21 cellular contexts compared by ENCODE assay signal in genomic region chr9:7358876-7359275, GRCh38.
DNase-seq lines count a peak whose midpoint lies in the region; ATAC-seq, FAIRE-seq and TF ChIP-seq lines count a peak whose summit lies in the region.
"Had no signal": no experiment of that assay in that cellular context is flagged by ENCODE, and none has a peak within 500 bp of the region (broad histone marks: within the 10 kb centered on the region; RNA-seq: fewer than 3 reads in every experiment).

No MANE protein-coding gene starts in this region.

- no peak for TF ChIP-seq EP300 in A549 (IDR thresholded peaks at IDR 0.05)

- no peak for TF ChIP-seq CTCF in A549 (IDR thresholded peaks at IDR 0.05)
- peak in 1 of 2 experiments; percentile 58; a peak in 3 of 4 replicates for TF ChIP-seq CTCF in GM23338 (conservative IDR thresholded peaks at IDR 0.05; ENCODE audit: low read depth in 2 of 2)
- TF ChIP-seq CTCF in WTC11 (IDR thresholded peaks at IDR 0.05) = no peak

- H3K4me2 ChIP-seq in A549 = no peak overlapping the region
- H3K4me2 ChIP-seq in GM23338 = no peak overlapping the region

- H3K4me3 Mint-ChIP-seq in GM23338 (no peak overlapping the region), WTC11 (no peak overlapping the region)
- H3K4me3 Mint-ChIP-seq: activated CD4-positive, alpha-beta memory T cell treated with anti-CD3 and anti-CD28 coated beads, Interleukin-2, amount 10 ng/mL, durations not matched to agents 7 days and 5 days; activated naive CD4-positive, alpha-beta T cell treated with anti-CD3 and anti-CD28 coated beads, Interleukin-2, amount 50 U/mL, for 24 hours; activated T-cell treated with anti-CD3 and anti-CD28 coated beads, Interleukin-2, amount 50 U/mL, for 4 hours; brain; IgD-negative memory B cell; neural crest cell had no signal

- H3K36me3 ChIP-seq in GM23338 (ENCODE audit: insufficient read depth) = no peaks in the 10 kb centered on the region
- H3K36me3 ChIP-seq: heart right ventricle had no signal

- H3K9me2 ChIP-seq in GM23338 (ENCODE audit: insufficient read depth) = peaks cover 6% of the 10 kb centered on the region; the same call in 1 of the 2 replicates

- POLR2A ChIA-PET in A549 (lab: Yijun Ruan, JAX) (no interaction called here), WTC11 (lab: Charles Lee) (no interaction called here)

- H3K79me2 ChIP-seq in GM23338 (replicated peaks; ENCODE audit: insufficient read depth) = no peaks in the 10 kb centered on the region

- H3K27me3 Mint-ChIP-seq in GM23338 (ENCODE audit: insufficient read depth, low read depth, poor library complexity) (peaks cover 5% of the 10 kb centered on the region), WTC11 (ENCODE audit: low read depth) (no peaks in the 10 kb centered on the region)
- H3K27me3 Mint-ChIP-seq: brain had no signal

- no peaks in the 10 kb centered on the region for H3K9me3 ChIP-seq in A549
- H3K9me3 ChIP-seq: heart right ventricle had no signal

- TF ChIP-seq POLR2A in A549 (IDR thresholded peaks at IDR 0.05; ENCODE audit: low read length) = no peak

- ATAC-seq in A549 (peak; percentile 47 to 54; a peak in 3 of 6 replicates), GM23338 (peak; percentile 77), WTC11 (peak; percentile 75), GM18868 (IDR thresholded peaks at IDR 0.05; ENCODE audit: unreplicated experiment) (no peak)
- ATAC-seq in activated naive CD4-positive, alpha-beta T cell treated with anti-CD3 and anti-CD28 coated beads, Interleukin-2, amount 50 U/mL, for 72 hours = no peak
- ATAC-seq: activated T-cell treated with anti-CD3 and anti-CD28 coated beads, Interleukin-2, amount 50 U/mL, for 4 hours; esophagus mucosa; heart right ventricle had no signal

- TF ChIP-seq RAD21 in A549 (conservative IDR thresholded peaks at IDR 0.05 in 1 of 2, IDR thresholded peaks at IDR 0.05 in 1 of 2) = no peak

- H3K27ac ChIP-seq in A549 (no peak overlapping the region), GM23338 (ENCODE audit: low read depth) (no peak overlapping the region)
- H3K27ac ChIP-seq: heart right ventricle had no signal

- no peaks in the 10 kb centered on the region for H3F3A ChIP-seq in GM23338 (replicated peaks; ENCODE audit: low read depth)

- H3K36me3 Mint-ChIP-seq in GM23338 (ENCODE audit: low read depth) (no peaks in the 10 kb centered on the region), WTC11 (no peaks in the 10 kb centered on the region)
- H3K36me3 Mint-ChIP-seq in activated naive CD4-positive, alpha-beta T cell treated with anti-CD3 and anti-CD28 coated beads, Interleukin-2, amount 50 U/mL, for 72 hours = no peaks in the 10 kb centered on the region
- H3K36me3 Mint-ChIP-seq: activated naive CD4-positive, alpha-beta T cell treated with anti-CD3 and anti-CD28 coated beads, Interleukin-2, amount 50 U/mL, for 24 hours; brain; IgD-negative memory B cell had no signal

- H3K27me3 ChIP-seq in GM23338 (ENCODE audit: insufficient read depth) = no peaks in the 10 kb centered on the region
- H3K27me3 ChIP-seq: heart right ventricle had no signal

- H3K4me3 ChIP-seq in A549 = no peak overlapping the region
- no peak overlapping the region for H3K4me3 ChIP-seq in GM23338
- H3K4me3 ChIP-seq: heart right ventricle had no signal

- H3K9me3 Mint-ChIP-seq in GM23338 = no peaks in the 10 kb centered on the region
- no peaks in the 10 kb centered on the region for H3K9me3 Mint-ChIP-seq in WTC11
- H3K9me3 Mint-ChIP-seq in activated naive CD4-positive, alpha-beta T cell treated with anti-CD3 and anti-CD28 coated beads, Interleukin-2, amount 50 U/mL, for 72 hours = no peaks in the 10 kb centered on the region
- H3K9me3 Mint-ChIP-seq: activated CD4-positive, alpha-beta memory T cell treated with anti-CD3 and anti-CD28 coated beads, Interleukin-2, amount 10 ng/mL, durations not matched to agents 7 days and 5 days; activated naive CD4-positive, alpha-beta T cell treated with anti-CD3 and anti-CD28 coated beads, Interleukin-2, amount 50 U/mL, for 24 hours; activated T-cell treated with anti-CD3 and anti-CD28 coated beads, Interleukin-2, amount 50 U/mL, for 4 hours; brain; IgD-negative memory B cell had no signal

- no peak for DNase-seq in A549 (ENCODE audit: low read depth in 1 of 2, low spot score in 1 of 2)
- DNase-seq in GM23338 (ENCODE audit: low spot score) = peak; percentile 10
- DNase-seq in WTC11 (ENCODE audit: low spot score) = peak; percentile 14
- DNase-seq in iPS-NIHi11 (ENCODE audit: low spot score) = peak; percentile 22
- DNase-seq in urothelium cell line (ENCODE audit: low spot score) = no peak
- DNase-seq in NCI-H748 (lab: John Stamatoyannopoulos, UW; ENCODE audit: unreplicated experiment) = no peak
- DNase-seq in activated naive CD4-positive, alpha-beta T cell treated with anti-CD3 and anti-CD28 coated beads, Interleukin-2, amount 50 U/mL, for 72 hours (ENCODE audit: low spot score in 2 of 2) = no peak
- DNase-seq: ACHN; activated CD4-positive, alpha-beta memory T cell treated with anti-CD3 and anti-CD28 coated beads, Interleukin-2, amount 10 ng/mL, durations not matched to agents 7 days and 5 days; activated T-cell treated with anti-CD3 and anti-CD28 coated beads, Interleukin-2, amount 50 U/mL, for 4 hours; dermis blood vessel endothelial cell; heart right ventricle; NCI-H2081 treated with DMSO at 0.1 percent for 48 hours; NCI-H69; SW 1271 had no signal

- H3K27ac Mint-ChIP-seq in GM23338 = no peak overlapping the region
- H3K27ac Mint-ChIP-seq in WTC11 = no peak overlapping the region
- H3K27ac Mint-ChIP-seq in activated naive CD4-positive, alpha-beta T cell treated with anti-CD3 and anti-CD28 coated beads, Interleukin-2, amount 50 U/mL, for 72 hours = no peak overlapping the region
- H3K27ac Mint-ChIP-seq: activated CD4-positive, alpha-beta memory T cell treated with anti-CD3 and anti-CD28 coated beads, Interleukin-2, amount 10 ng/mL, durations not matched to agents 7 days and 5 days; activated naive CD4-positive, alpha-beta T cell treated with anti-CD3 and anti-CD28 coated beads, Interleukin-2, amount 50 U/mL, for 24 hours; brain; IgD-negative memory B cell had no signal

- FAIRE-seq in A549 (lab: Jason Lieb, UNC) = no peak
- no peak for FAIRE-seq in urothelium cell line (lab: Jason Lieb, UNC)

- CTCF ChIA-PET in A549 (lab: Yijun Ruan, JAX) = interaction anchor here (0.5 kb wide), 1 partner anchor 341 kb away, joined by 4 read pairs; no protein-coding TSS in a partner anchor
- CTCF ChIA-PET in WTC11 (lab: Charles Lee) = interaction anchor here (0.6 to 4.4 kb wide), 13 partner anchors 10 to 306 kb away, joined by 3 to 42 read pairs (median 4); no protein-coding TSS in a partner anchor

- H4K20me1 ChIP-seq in GM23338 (replicated peaks; ENCODE audit: insufficient read depth) = no peaks in the 10 kb centered on the region

- H3K4me1 Mint-ChIP-seq in GM23338 = peaks cover under 1% of the 10 kb centered on the region; the same call in 1 of the 3 replicates
- H3K4me1 Mint-ChIP-seq in WTC11 = peaks cover 8% of the 10 kb centered on the region
- H3K4me1 Mint-ChIP-seq: activated CD4-positive, alpha-beta memory T cell treated with anti-CD3 and anti-CD28 coated beads, Interleukin-2, amount 10 ng/mL, durations not matched to agents 7 days and 5 days; activated naive CD4-positive, alpha-beta T cell treated with anti-CD3 and anti-CD28 coated beads, Interleukin-2, amount 50 U/mL, for 24 hours; IgD-negative memory B cell; neural crest cell had no signal

- H3K4me1 ChIP-seq in A549 = no peaks in the 10 kb centered on the region
- no peaks in the 10 kb centered on the region for H3K4me1 ChIP-seq in GM23338 (ENCODE audit: insufficient read depth)

- H2AFZ ChIP-seq in GM23338 = no peak overlapping the region

TF ChIP-seq in A549, 52 proteins besides CTCF, POLR2A, EP300 and RAD21 (continues in another document):
- no peak for TF ChIP-seq CHD4 (IDR thresholded peaks at IDR 0.05; ENCODE audit: borderline replicate concordance)

TF ChIP-seq in GM23338, 12 proteins besides CTCF, POLR2A, EP300 and RAD21:
- no peak for TF ChIP-seq EZH2 (IDR thresholded peaks at IDR 0.05; ENCODE audit: low read depth, unreplicated experiment)
- no peak for TF ChIP-seq POLR2AphosphoS5 (IDR thresholded peaks at IDR 0.05; ENCODE audit: low read depth)
- TF ChIP-seq ETS1 (IDR thresholded peaks at IDR 0.05) = no peak
- no peak for TF ChIP-seq EZH2phosphoT487 (IDR thresholded peaks at IDR 0.05; ENCODE audit: unreplicated experiment)

TF ChIP-seq in WTC11, 78 proteins besides CTCF, POLR2A, EP300 and RAD21:
- TF ChIP-seq, protein P1, sequence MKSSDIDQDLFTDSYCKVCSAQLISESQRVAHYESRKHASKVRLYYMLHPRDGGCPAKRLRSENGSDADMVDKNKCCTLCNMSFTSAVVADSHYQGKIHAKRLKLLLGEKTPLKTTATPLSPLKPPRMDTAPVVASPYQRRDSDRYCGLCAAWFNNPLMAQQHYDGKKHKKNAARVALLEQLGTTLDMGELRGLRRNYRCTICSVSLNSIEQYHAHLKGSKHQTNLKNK (CRISPR knock-in tag; IDR thresholded peaks at IDR 0.05) = no peak
- no peak for TF ChIP-seq ZNF138 (CRISPR knock-in tag; conservative IDR thresholded peaks at IDR 0.05)
TF ChIP-seq in WTC11: peak in this region for 0.

Comparison
In these comparisons a context has a peak if more than half of its experiments do, and no peak if none do; other contexts are left out.
1. ATAC-seq: peak in A549 (2 of 2), GM23338 (single experiment) and WTC11 (single experiment); none in GM18868 (single experiment) and activated naive CD4-positive, alpha-beta T cell treated with anti-CD3 and anti-CD28 coated beads, Interleukin-2, amount 50 U/mL, for 72 hours (0 of 2).
2. DNase-seq: peak in GM23338 (single experiment), WTC11 (single experiment) and iPS-NIHi11 (single experiment); none in A549 (0 of 2), urothelium cell line (single experiment), NCI-H748 (single experiment) and activated naive CD4-positive, alpha-beta T cell treated with anti-CD3 and anti-CD28 coated beads, Interleukin-2, amount 50 U/mL, for 72 hours (0 of 2).